Comparison of ENCODE assay signal across 8 cellular contexts in the genomic region with DNA sequence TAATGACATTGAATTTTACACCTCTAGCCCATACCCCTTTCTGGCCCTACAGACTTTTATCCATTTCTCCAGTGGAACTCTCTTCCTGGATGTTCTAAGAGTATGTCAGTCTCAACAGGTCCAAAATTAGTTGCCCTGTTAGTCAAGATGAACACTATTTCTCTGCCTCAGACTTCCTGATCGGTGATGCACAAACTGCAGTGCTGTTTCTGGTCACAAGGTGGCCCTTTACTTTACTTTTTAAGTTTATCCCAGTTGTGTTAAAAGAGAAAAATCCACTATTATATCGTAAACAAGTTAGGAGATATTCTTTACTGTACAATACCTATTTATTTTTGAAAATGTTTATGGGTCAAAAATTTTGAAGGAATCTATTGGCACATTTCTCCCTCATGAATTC. TPM values are rescaled to one million over a fixed set of nuclear protein-coding genes. Genes with fewer than 3 reads are reported as not detected.
DNase-seq lines count a peak whose midpoint lies in the region; ATAC-seq, FAIRE-seq and TF ChIP-seq lines count a peak whose summit lies in the region.

No MANE protein-coding gene starts in this region.

- TF ChIP-seq POLR2A in GM18505 (IDR thresholded peaks at IDR 0.05; ENCODE audit: borderline replicate concordance, extremely low read depth, insufficient read depth, insufficient read length) (no peak), erythroblast (IDR thresholded peaks at IDR 0.05; ENCODE audit: low read length) (no peak), GM12892 (IDR thresholded peaks at IDR 0.05; ENCODE audit: low read depth, low read length) (no peak)

- H3K4me2 ChIP-seq in parathyroid adenoma (ENCODE audit: low read length): no peak overlapping the region

- peak; percentile 36 for DNase-seq in CD1c-positive myeloid dendritic cell (ENCODE audit: extremely low spot score)
- DNase-seq in activated CD4-positive, alpha-beta T cell treated with anti-CD3 and anti-CD28 coated beads for 1 hour: peak; percentile 8
- DNase-seq in erythroblast (lab: John Stamatoyannopoulos, UW): peak; percentile 28 to 55
- DNase-seq in GM12892 (ENCODE audit: insufficient read length): no peak

- no peaks in the 10 kb centered on the region for H3K4me1 ChIP-seq in parathyroid adenoma

- H3K9me3 ChIP-seq in parathyroid adenoma (ENCODE audit: control insufficient read depth, low read length): no peaks in the 10 kb centered on the region

- H3K27me3 ChIP-seq in parathyroid adenoma (ENCODE audit: control insufficient read depth, insufficient read depth, low read length): no peaks in the 10 kb centered on the region

- H2AFZ ChIP-seq in parathyroid adenoma: no peak overlapping the region

- no peak overlapping the region for H3K9ac ChIP-seq in parathyroid adenoma

- no peak overlapping the region for H3K27ac ChIP-seq in parathyroid adenoma

- H3K79me2 ChIP-seq in parathyroid adenoma: no peaks in the 10 kb centered on the region

- no peak for FAIRE-seq in GM12892 (lab: Jason Lieb, UNC)

- H3K4me3 ChIP-seq in parathyroid adenoma (ENCODE audit: low read depth, low read length): no peak overlapping the region

- peak; percentile 56 for ATAC-seq in GM18505 (IDR thresholded peaks at IDR 0.05; ENCODE audit: unreplicated experiment)
- no peak for ATAC-seq in GM18520 (IDR thresholded peaks at IDR 0.05; ENCODE audit: unreplicated experiment)

- TF ChIP-seq CTCF in LNCAP (IDR thresholded peaks at IDR 0.05) (peak; percentile 64), parathyroid adenoma (IDR thresholded peaks at IDR 0.05) (peak; percentile 63)

- no peaks in the 10 kb centered on the region for H3K36me3 ChIP-seq in parathyroid adenoma (ENCODE audit: control insufficient read depth, insufficient read depth, low read length)

RNA-seq across cellular contexts. Expression of a gene that starts 13.1 kb away (rescaled TPM):
- polyA plus RNA-seq in GM12892 (2012; ENCODE audit: missing spikeins): not detected

RNA-seq across cellular contexts. Expression of a gene that starts 13.2 kb away (rescaled TPM):
- 21.2 TPM for polyA plus RNA-seq in GM12892 (2012; ENCODE audit: missing spikeins)

RNA-seq across cellular contexts. Expression of a gene that starts 32.3 kb away (rescaled TPM):
- polyA plus RNA-seq in GM12892 (2012; ENCODE audit: missing spikeins): 4.7 TPM

RNA-seq across cellular contexts. Expression of a gene that starts 33.2 kb away (rescaled TPM):
- polyA plus RNA-seq in GM12892 (2012; ENCODE audit: missing spikeins): 1.5 TPM
